21 cellular contexts compared by ENCODE assay signal in the genomic region with DNA sequence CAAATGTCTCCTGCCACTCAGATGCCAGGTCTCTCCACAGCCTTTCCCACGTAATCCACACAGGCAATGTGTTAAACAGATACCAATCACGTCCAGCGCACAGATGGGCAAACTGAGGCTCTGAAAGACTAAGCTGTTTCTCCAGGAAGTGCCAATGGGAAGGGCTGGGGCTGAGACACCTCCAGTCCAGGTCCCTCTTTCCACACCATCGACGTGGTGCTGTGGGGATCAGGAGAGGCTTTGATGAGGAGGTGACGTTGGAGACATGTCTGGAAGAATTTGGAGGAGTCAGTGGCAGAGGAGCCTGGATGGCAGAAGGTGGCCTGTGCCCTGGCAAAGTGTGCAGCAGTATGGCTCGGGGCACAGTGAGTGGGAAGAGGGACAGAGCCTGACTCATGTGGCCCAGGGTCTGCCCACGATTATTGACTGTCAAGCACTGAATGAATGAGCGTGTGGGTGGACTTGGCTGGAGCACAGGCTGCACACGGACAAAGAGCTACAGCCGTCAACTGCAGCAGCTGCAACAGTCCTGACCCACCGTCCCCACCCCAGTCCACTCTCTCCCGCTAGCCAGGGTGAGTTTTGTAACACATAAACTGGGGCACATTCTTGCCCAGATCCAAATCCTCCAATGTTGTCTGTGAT. TPM values are rescaled to one million over a fixed set of nuclear protein-coding genes. Genes with fewer than 3 reads are reported as not detected.
DNase-seq lines count a peak whose midpoint lies in the region; ATAC-seq, FAIRE-seq and TF ChIP-seq lines count a peak whose summit lies in the region.
"Had no signal": no experiment of that assay in that cellular context is flagged by ENCODE, and none has a peak within 500 bp of the region (broad histone marks: within the 10 kb centered on the region; RNA-seq: fewer than 3 reads in every experiment).

No MANE protein-coding gene starts in this region.

- H3K4me1 ChIP-seq in HEK293 (ENCODE audit: control insufficient read depth, insufficient read depth, low read length): no peaks in the 10 kb centered on the region

- no peaks in the 10 kb centered on the region for H3K27me3 ChIP-seq in bronchial epithelial cell (ENCODE audit: control insufficient read depth, insufficient read depth, low read length)
- H3K27me3 ChIP-seq: sigmoid colon, upper lobe of left lung had no signal

- intact Hi-C loops in sciatic nerve (cut with DNase I): no loop called here

- H3K9me3 ChIP-seq in HEK293 (ENCODE audit: control insufficient read depth, insufficient read depth, low read depth, low read length): no peaks in the 10 kb centered on the region
- H3K9me3 ChIP-seq: Caco-2, sigmoid colon, upper lobe of left lung had no signal

- peak; percentile 84 for FAIRE-seq in bronchial epithelial cell (lab: Jason Lieb, UNC)
- FAIRE-seq: colon had no signal

- peak; percentile 12 for DNase-seq in COLO829 (ENCODE audit: low spot score)
- peak; percentile 33 for DNase-seq in bronchial epithelial cell (ENCODE audit: low read depth)
- DNase-seq in sciatic nerve (ENCODE audit: low spot score): peak; percentile 71
- DNase-seq in activated T-cell treated with anti-CD3 and anti-CD28 coated beads, Interleukin-2, amount 50 U/mL, for 1 hour: no peak
- DNase-seq: activated CD4-positive, alpha-beta memory T cell treated with anti-CD3 and anti-CD28 coated beads for 36 hours; Caco-2; DMS53; mesendoderm; NCI-H1105; NCI-H187; NCI-H82; sigmoid colon; stimulated activated naive B cell treated with anti-CD40 and anti-IgM and Interleukin-4, amounts not matched to agents 10 μg/mL and 1 μg/mL and 100 μg/mL, for 72 hours; upper lobe of left lung had no signal

- POLR2A ChIA-PET in HEK293 (lab: Yijun Ruan, JAX): no interaction called here

- ATAC-seq in sciatic nerve: peak; percentile 65
- ATAC-seq in HG02798 (IDR thresholded peaks at IDR 0.05; ENCODE audit: poor library complexity, unreplicated experiment): no peak
- no peak for ATAC-seq in HG02571 (IDR thresholded peaks at IDR 0.05; ENCODE audit: unreplicated experiment)
- ATAC-seq: activated CD4-positive, CD25-positive, alpha-beta regulatory T cell treated with anti-CD3 and anti-CD28 coated beads, Interleukin-2, amount 50 U/mL, for 24 hours; stimulated activated naive B cell treated with anti-CD40 and anti-IgM and Interleukin-4, amounts not matched to agents 10 μg/mL and 1 μg/mL and 100 μg/mL, for 72 hours had no signal

- TF ChIP-seq CTCF in HEK293 (tag by site-specific recombination; IDR thresholded peaks at IDR 0.05) (no peak), bronchial epithelial cell (IDR thresholded peaks at IDR 0.05; ENCODE audit: insufficient read depth, low read length, severe bottlenecking) (no peak)

- CTCF ChIA-PET in HEK293 (lab: Yijun Ruan, JAX): interaction anchor here (1.9 kb wide), 1 partner anchor 392 kb away, joined by 5 read pairs; no protein-coding TSS in a partner anchor

- no peak overlapping the region for H3K27ac ChIP-seq in HEK293 (ENCODE audit: extremely low read depth, low read depth, low read length)
- H3K27ac ChIP-seq: C4-2B, sigmoid colon, SK-N-MC, upper lobe of left lung had no signal

- no peaks in the 10 kb centered on the region for H3K36me3 ChIP-seq in HEK293 (ENCODE audit: control insufficient read depth in 2 of 2, insufficient read depth in 1 of 2, low read length in 2 of 2)
- H3K36me3 ChIP-seq in bronchial epithelial cell (ENCODE audit: control insufficient read depth, insufficient read depth, low read length): no peaks in the 10 kb centered on the region
- H3K36me3 ChIP-seq: sigmoid colon, upper lobe of left lung had no signal

- H3K4me3 ChIP-seq in HEK293 (ENCODE audit: low read depth, low read length) (no peak overlapping the region), bronchial epithelial cell (ENCODE audit: low read depth, low read length) (no peak overlapping the region)
- H3K4me3 ChIP-seq: sigmoid colon, SK-N-MC, upper lobe of left lung had no signal

TF ChIP-seq in HEK293, 187 proteins besides CTCF, POLR2A, EP300 and RAD21:
- TF ChIP-seq, protein P1, sequence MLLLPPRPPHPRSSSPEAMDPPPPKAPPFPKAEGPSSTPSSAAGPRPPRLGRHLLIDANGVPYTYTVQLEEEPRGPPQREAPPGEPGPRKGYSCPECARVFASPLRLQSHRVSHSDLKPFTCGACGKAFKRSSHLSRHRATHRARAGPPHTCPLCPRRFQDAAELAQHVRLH (tag by site-specific recombination; IDR thresholded peaks at IDR 0.05): no peak
- TF ChIP-seq ZNF529 (tag by site-specific recombination; IDR thresholded peaks at IDR 0.05; ENCODE audit: insufficient replicate concordance) (no peak), ZFHX2 (tag by site-specific recombination; conservative IDR thresholded peaks at IDR 0.05) (peak; percentile 99), BCL11A (tag by site-specific recombination; IDR thresholded peaks at IDR 0.05; ENCODE audit: low read depth) (no peak), TRIM28 (IDR thresholded peaks at IDR 0.05; ENCODE audit: borderline replicate concordance, low read length) (no peak), ZNF138 (tag by site-specific recombination; IDR thresholded peaks at IDR 0.05; ENCODE audit: borderline replicate concordance) (no peak), EGR2 (tag by site-specific recombination; IDR thresholded peaks at IDR 0.05; ENCODE audit: low read depth) (peak; percentile 97), HOXA7 (CRISPR knock-in tag; IDR thresholded peaks at IDR 0.05; ENCODE audit: borderline replicate concordance) (no peak), ZNF555 (tag by site-specific recombination; conservative IDR thresholded peaks at IDR 0.05) (no peak), ZNF175 (tag by site-specific recombination; IDR thresholded peaks at IDR 0.05) (no peak)

RNA-seq across cellular contexts. Expression of a gene that starts 40.8 kb away (rescaled TPM):
- total RNA-seq in bronchial epithelial cell (0.79 and 1.4 TPM in 2 replicates), sciatic nerve (139 TPM)

Comparison
In these comparisons a context has a peak if more than half of its experiments do, and no peak if none do; other contexts are left out.
1. RNA of a gene that starts 40.8 kb away (total RNA-seq): 139 TPM in sciatic nerve (single experiment); 0.79 to 1.4 TPM in bronchial epithelial cell; every median in the first group is over 10 times any median in the second.